ENCODE assay signal across 8 cellular contexts in genomic region chr15:38670142-38671002, GRCh38.
DNase-seq lines count a peak whose midpoint lies in the region; ATAC-seq, FAIRE-seq and TF ChIP-seq lines count a peak whose summit lies in the region.

No MANE protein-coding gene starts in this region.

- H3K27ac ChIP-seq in DOHH2 (ENCODE audit: low read depth, low read length) (peak overlapping the region; percentile 25), OCI-LY7 (ENCODE audit: low read depth, low read length, poor library complexity, severe bottlenecking) (peak overlapping the region; percentile 69)

- BruUV-seq in OCI-LY7 (replicated peaks; lab: Mats Ljungman, UMichigan) = no TSS peak

- TF ChIP-seq CTCF in DOHH2 (IDR thresholded peaks at IDR 0.05; ENCODE audit: low read depth, low read length, poor library complexity, severe bottlenecking) (no peak), OCI-LY7 (conservative IDR thresholded peaks at IDR 0.05; ENCODE audit: low read length) (no peak)

- H3K4me3 ChIP-seq in DOHH2 (ENCODE audit: low read length) = peak overlapping the region; percentile 47
- H3K4me3 ChIP-seq in OCI-LY7 (ENCODE audit: low read depth, low read length, poor library complexity, severe bottlenecking) = peak overlapping the region; percentile 20

- H2AFZ ChIP-seq in OCI-LY7 (ENCODE audit: low read length) = peak overlapping the region; percentile 90

- H3K36me3 Mint-ChIP-seq in central memory CD8-positive, alpha-beta T cell (ENCODE audit: insufficient read depth) = peaks cover 11% of the 10 kb centered on the region

- H3K9me3 ChIP-seq in DOHH2 (ENCODE audit: control insufficient read depth, insufficient read depth, low read length) (no peaks in the 10 kb centered on the region), OCI-LY7 (ENCODE audit: low read length) (no peaks in the 10 kb centered on the region)

- H3K4me2 ChIP-seq in DOHH2 (ENCODE audit: low read length) = peak overlapping the region; percentile 52
- H3K4me2 ChIP-seq in OCI-LY7 (ENCODE audit: low read length) = peak overlapping the region; percentile 73

- no peaks in the 10 kb centered on the region for H3K27me3 ChIP-seq in DOHH2 (ENCODE audit: control insufficient read depth, low read length)

- H3K79me2 ChIP-seq in DOHH2 (ENCODE audit: control insufficient read depth, low read length) (no peaks in the 10 kb centered on the region), OCI-LY7 (ENCODE audit: insufficient read depth, low read depth, low read length) (no peaks in the 10 kb centered on the region)

- POLR2A ChIA-PET in OCI-LY7 (lab: Charles Lee) = interaction anchor here (0.7 to 4.0 kb wide), 7 partner anchors 8 to 488 kb away, joined by 3 to 25 read pairs (median 10); no protein-coding TSS in a partner anchor

- H3K9me3 Mint-ChIP-seq in central memory CD8-positive, alpha-beta T cell = peaks cover 7% of the 10 kb centered on the region

- H4K20me1 ChIP-seq in DOHH2 (ENCODE audit: control insufficient read depth, insufficient read depth, low read depth, low read length) (no peaks in the 10 kb centered on the region), OCI-LY7 (ENCODE audit: insufficient read depth, low read length) (no peaks in the 10 kb centered on the region)

- peak overlapping the region; percentile 99 for H3K27ac Mint-ChIP-seq in central memory CD8-positive, alpha-beta T cell (ENCODE audit: low read depth)

- no peaks in the 10 kb centered on the region for H3K27me3 Mint-ChIP-seq in central memory CD8-positive, alpha-beta T cell

- no peaks in the 10 kb centered on the region for H3F3A ChIP-seq in DOHH2 (ENCODE audit: control insufficient read depth, insufficient read depth)

- H3K4me1 ChIP-seq in DOHH2 (ENCODE audit: control insufficient read depth, low read length) (peaks cover 77% of the 10 kb centered on the region), OCI-LY7 (ENCODE audit: insufficient read depth, low read length, poor library complexity, severe bottlenecking) (peaks cover 80% of the 10 kb centered on the region)

- H3K9me2 ChIP-seq in DOHH2 (replicated peaks; ENCODE audit: control insufficient read depth, low read length) = no peaks in the 10 kb centered on the region
- H3K9me2 ChIP-seq in OCI-LY7 (ENCODE audit: insufficient read depth, low read length) = no peaks in the 10 kb centered on the region

- no peak for FAIRE-seq in frontal cortex (lab: Jason Lieb, UNC)

- H3K36me3 ChIP-seq in DOHH2 (ENCODE audit: control insufficient read depth, low read length) (no peaks in the 10 kb centered on the region), OCI-LY7 (ENCODE audit: insufficient read depth, low read length) (no peaks in the 10 kb centered on the region)

- H3K4me1 Mint-ChIP-seq in central memory CD8-positive, alpha-beta T cell = peaks cover 76% of the 10 kb centered on the region

- CTCF ChIA-PET in OCI-LY7 (lab: Charles Lee; ENCODE audit: unreplicated experiment) = no interaction called here

- H3K4me3 Mint-ChIP-seq in central memory CD8-positive, alpha-beta T cell = peak overlapping the region; percentile 64

- ATAC-seq in GM21737 (IDR thresholded peaks at IDR 0.05; ENCODE audit: unreplicated experiment) = peak; percentile 32
- ATAC-seq in central memory CD8-positive, alpha-beta T cell (replicated peaks; ENCODE audit: extremely low read depth, poor library complexity, severe bottlenecking) = peak; percentile 80

- intact Hi-C loops in OCI-LY7 (cut with micrococcal nuclease; ENCODE audit: unreplicated experiment) = loop anchor here (5.0 kb wide), 1 partner anchor 218 kb away; the partner anchor contains the start of gene FAM98B

- DNase-seq in OCI-LY7 (ENCODE audit: low spot score) (peak; percentile 78), frontal cortex (ENCODE audit: low spot score in 2 of 2) (no peak), NCI-H82 (lab: John Stamatoyannopoulos, UW) (no peak), inferior parietal cortex (ENCODE audit: extremely low spot score) (no peak), NK-92 (lab: John Stamatoyannopoulos, UW; ENCODE audit: unreplicated experiment) (no peak)
- peak; percentile 34 to 76 for DNase-seq in central memory CD8-positive, alpha-beta T cell (ENCODE audit: low spot score in 2 of 2)

Comparison
In these comparisons a context has a peak if more than half of its experiments do, and no peak if none do; other contexts are left out.
1. DNase-seq: peak in OCI-LY7 (single experiment) and central memory CD8-positive, alpha-beta T cell (2 of 2); none in frontal cortex (0 of 2), NCI-H82 (single experiment), inferior parietal cortex (single experiment) and NK-92 (single experiment).